9 cellular contexts compared by ENCODE assay signal in genomic region chr9:129415031-129415953, GRCh38.
DNase-seq lines count a peak whose midpoint lies in the region; ATAC-seq, FAIRE-seq and TF ChIP-seq lines count a peak whose summit lies in the region.
"Had no signal": no experiment of that assay in that cellular context is flagged by ENCODE, and none has a peak within 500 bp of the region (broad histone marks: within the 10 kb centered on the region; RNA-seq: fewer than 3 reads in every experiment).

No MANE protein-coding gene starts in this region.

- H3K27ac Mint-ChIP-seq in astrocyte (ENCODE audit: unreplicated experiment) (peak overlapping the region; percentile 58), Calu3 (ENCODE audit: unreplicated experiment) (no peak overlapping the region)

- H3K4me3 Mint-ChIP-seq in astrocyte (ENCODE audit: unreplicated experiment) (no peak overlapping the region), Calu3 (ENCODE audit: low read depth, unreplicated experiment) (no peak overlapping the region)

- CTCF ChIA-PET in Calu3 (lab: Charles Lee) = no interaction called here

- H3K36me3 Mint-ChIP-seq in astrocyte (ENCODE audit: low read depth, unreplicated experiment) = no peaks in the 10 kb centered on the region
- peaks cover 19% of the 10 kb centered on the region for H3K36me3 Mint-ChIP-seq in Calu3 (ENCODE audit: insufficient read depth, unreplicated experiment)

- H3K4me1 ChIP-seq in HUES6 (ENCODE audit: control insufficient read depth, insufficient read depth, low read length) = peaks cover 30% of the 10 kb centered on the region
- H3K4me1 ChIP-seq in astrocyte (ENCODE audit: insufficient read depth, low read length) = peaks cover 19% of the 10 kb centered on the region
- H3K4me1 ChIP-seq in lung (ENCODE audit: control insufficient read depth in 2 of 2, insufficient read depth in 2 of 2, low read length in 2 of 2) = peaks cover 0 to 14% of the 10 kb centered on the region in 2 donors
- H3K4me1 ChIP-seq in stomach = peaks cover 31 to 48% (median 34%) of the 10 kb centered on the region in 4 donors

- H3K27ac ChIP-seq in HUES6 (ENCODE audit: low read depth, low read length) (no peak overlapping the region), astrocyte (ENCODE audit: low read depth, low read length) (no peak overlapping the region), lung (ENCODE audit: low read depth in 1 of 2, low read length in 1 of 2) (peak overlapping the region; percentile 84 to 99), stomach (peak overlapping the region; percentile 98 to 100 (median 99))

- H3K27me3 ChIP-seq in HUES6 (ENCODE audit: control insufficient read depth, insufficient read depth, low read length) = no peaks in the 10 kb centered on the region; the same call in 1 of the 2 replicates
- no peaks in the 10 kb centered on the region for H3K27me3 ChIP-seq in astrocyte (ENCODE audit: insufficient read depth, low read length)
- no peaks in the 10 kb centered on the region for H3K27me3 ChIP-seq in lung (ENCODE audit: control insufficient read depth, insufficient read depth)
- no peaks in the 10 kb centered on the region for H3K27me3 ChIP-seq in stomach

- TF ChIP-seq CTCF in astrocyte (IDR thresholded peaks at IDR 0.05; ENCODE audit: insufficient read depth, low read depth, low read length) (no peak), lung (IDR thresholded peaks at IDR 0.05; ENCODE audit: control extremely low read depth, extremely low read depth) (no peak), stomach (IDR thresholded peaks at IDR 0.05) (no peak), Calu3 (IDR thresholded peaks at IDR 0.05; ENCODE audit: unreplicated experiment) (no peak)

- H3K9me3 ChIP-seq in HUES6 (ENCODE audit: control insufficient read depth, insufficient read depth, low read depth, low read length) (peaks cover 5% of the 10 kb centered on the region), astrocyte (ENCODE audit: insufficient read depth, low read depth, low read length) (peaks cover under 1% of the 10 kb centered on the region), lung (ENCODE audit: control insufficient read depth in 2 of 2, insufficient read depth in 1 of 2, low read length in 1 of 2) (no peaks in the 10 kb centered on the region), stomach (no peaks in the 10 kb centered on the region)

- TF ChIP-seq EP300 in stomach (IDR thresholded peaks at IDR 0.05) = no peak

- no peak overlapping the region for H3K4me2 ChIP-seq in astrocyte (ENCODE audit: low read length)

- H4K20me1 ChIP-seq in astrocyte (ENCODE audit: insufficient read depth, low read length) = no peaks in the 10 kb centered on the region

- H3K36me3 ChIP-seq in HUES6 (ENCODE audit: control insufficient read depth, insufficient read depth, low read length) (no peaks in the 10 kb centered on the region), astrocyte (ENCODE audit: insufficient read depth, low read length) (no peaks in the 10 kb centered on the region), lung (ENCODE audit: control insufficient read depth in 2 of 2, insufficient read depth in 2 of 2, low read length in 2 of 2) (no peaks in the 10 kb centered on the region), stomach (no peaks in the 10 kb centered on the region)

- no peak for FAIRE-seq in astrocyte (lab: Jason Lieb, UNC)
- FAIRE-seq: endometrium had no signal

- H3K9ac ChIP-seq in HUES6 (ENCODE audit: low read length) (peak overlapping the region; percentile 60), astrocyte (ENCODE audit: low read length) (peak overlapping the region; percentile 94)

- H3K4me1 Mint-ChIP-seq in astrocyte (ENCODE audit: low read depth, unreplicated experiment) (peaks cover 14% of the 10 kb centered on the region), Calu3 (ENCODE audit: low read depth, unreplicated experiment) (peaks cover 22% of the 10 kb centered on the region)

- DNase-seq in astrocyte (ENCODE audit: low read depth) = no peak
- no peak for DNase-seq in lung (ENCODE audit: low spot score)
- DNase-seq in stomach = no peak
- DNase-seq in erythroblast (lab: John Stamatoyannopoulos, UW) = no peak
- DNase-seq in Calu3 = no peak

- ATAC-seq in lung (ENCODE audit: insufficient read depth, low FRiP score) = no peak
- ATAC-seq in HG02759 (IDR thresholded peaks at IDR 0.05; ENCODE audit: unreplicated experiment) = no peak
- ATAC-seq in GM21786 (IDR thresholded peaks at IDR 0.05; ENCODE audit: unreplicated experiment) = no peak

- intact Hi-C loops in stomach (cut with DNase I; ENCODE audit: low total_unique reads) = no loop called here
- intact Hi-C loops in Calu3 (cut with micrococcal nuclease; ENCODE audit: unreplicated experiment) = loop anchor here (10.0 kb wide), 1 partner anchor 70 kb away; no protein-coding TSS in a partner anchor

- no peaks in the 10 kb centered on the region for H3K9me3 Mint-ChIP-seq in astrocyte (ENCODE audit: unreplicated experiment)
- peaks cover 6% of the 10 kb centered on the region for H3K9me3 Mint-ChIP-seq in Calu3 (ENCODE audit: low read depth, unreplicated experiment)

- WGBS in lung, 2 donors = 76 to 88% methylated on average over 21 of the region's 21 CpGs
- WGBS in stomach, 5 donors = 78 to 88% (median 82%) methylated on average over 21 of the region's 21 CpGs

- H3K27me3 Mint-ChIP-seq in astrocyte (ENCODE audit: low read depth, unreplicated experiment) (peaks cover 4% of the 10 kb centered on the region), Calu3 (ENCODE audit: unreplicated experiment) (no peaks in the 10 kb centered on the region)

- H3K4me3 ChIP-seq in HUES6 (ENCODE audit: low read depth, low read length) = no peak overlapping the region
- H3K4me3 ChIP-seq in astrocyte (ENCODE audit: insufficient read depth, low read depth, low read length) = no peak overlapping the region
- H3K4me3 ChIP-seq in lung = no peak overlapping the region
- H3K4me3 ChIP-seq in stomach = no peak overlapping the region

- no peak overlapping the region for H2AFZ ChIP-seq in astrocyte (ENCODE audit: low read depth, low read length)

- no TSS peak for BruUV-seq in Calu3 (replicated peaks; lab: Mats Ljungman, UMichigan)

- no peak for TF ChIP-seq POLR2A in stomach (IDR thresholded peaks at IDR 0.05)
- no peak for TF ChIP-seq POLR2A in erythroblast (IDR thresholded peaks at IDR 0.05; ENCODE audit: low read length)

- H3K79me2 ChIP-seq in astrocyte (ENCODE audit: insufficient read depth, low read length) = no peaks in the 10 kb centered on the region

Comparison
In these comparisons a context has a peak if more than half of its experiments do, and no peak if none do; other contexts are left out.
1. H3K27ac ChIP-seq: peak in lung (2 of 2) and stomach (5 of 5); none in HUES6 (single experiment) and astrocyte (single experiment).